ENCODE assay signal across 7 cellular contexts in genomic region chr13:113563511-113563910, GRCh38. TPM values are rescaled to one million over a fixed set of nuclear protein-coding genes. Genes with fewer than 3 reads are reported as not detected.
A peak's percentile ranks its signal among the peaks of the same experiment; 100 is the strongest.
DNase-seq lines count a peak whose midpoint lies in the region; ATAC-seq and TF ChIP-seq lines count a peak whose summit lies in the region.
"Not testable (repeated sequence)": the region's sequence is repeated elsewhere in the genome, so short reads cannot be mapped to it uniquely, and the experiment has no call there.

No MANE protein-coding gene starts in this region.

- intact Hi-C loops in activated naive CD4-positive, alpha-beta T cell treated with anti-CD3 and anti-CD28 coated beads for 36 hours (cut with micrococcal nuclease) = loop anchor here (2.0 kb wide), 1 partner anchor 621 kb away; no protein-coding TSS in a partner anchor
- intact Hi-C loops in cardiac septum (cut with DNase I) (loop anchor here (2.0 kb wide), 1 partner anchor 105 kb away; no protein-coding TSS in a partner anchor), spleen (cut with DNase I; ENCODE audit: low total_unique reads) (loop anchor here (10.0 kb wide), 1 partner anchor 109 kb away; the partner anchor contains the start of gene ADPRHL1)
- intact Hi-C loops in lower lobe of right lung (cut with DNase I) = not testable (repeated sequence)

- H3K9me3 ChIP-seq in HEK293 (ENCODE audit: control insufficient read depth, insufficient read depth, low read depth, low read length); lower lobe of right lung; spleen: not testable (repeated sequence)

- TF ChIP-seq POLR2A in spleen (IDR thresholded peaks at IDR 0.05) = not testable (repeated sequence)

- not testable (repeated sequence) for H3K27me3 Mint-ChIP-seq in activated CD4-positive, alpha-beta memory T cell treated with anti-CD3 and anti-CD28 coated beads, Interleukin-2, amount 10 ng/mL, durations not matched to agents 7 days and 5 days; activated naive CD4-positive, alpha-beta T cell treated with anti-CD3 and anti-CD28 coated beads for 36 hours (ENCODE audit: low read depth)

- not testable (repeated sequence) for H3K4me3 Mint-ChIP-seq in activated CD4-positive, alpha-beta memory T cell treated with anti-CD3 and anti-CD28 coated beads, Interleukin-2, amount 10 ng/mL, durations not matched to agents 7 days and 5 days; activated naive CD4-positive, alpha-beta T cell treated with anti-CD3 and anti-CD28 coated beads for 36 hours

- 77 to 94% (median 84%) methylated on average over 3 to 4 of the region's 4 CpGs for WGBS in spleen, 5 donors

- peaks cover 15% of the 10 kb centered on the region for H3K27me3 ChIP-seq in lower lobe of right lung (ENCODE audit: low read depth)
- peaks cover 0 to 13% (median 0%) of the 10 kb centered on the region in 7 donors for H3K27me3 ChIP-seq in spleen (replicated peaks in 1 of 7)

- H3K36me3 Mint-ChIP-seq in activated CD4-positive, alpha-beta memory T cell treated with anti-CD3 and anti-CD28 coated beads, Interleukin-2, amount 10 ng/mL, durations not matched to agents 7 days and 5 days (ENCODE audit: low read depth); activated naive CD4-positive, alpha-beta T cell treated with anti-CD3 and anti-CD28 coated beads for 36 hours (ENCODE audit: low read depth): not testable (repeated sequence)

- ATAC-seq in lower lobe of right lung = not testable (repeated sequence)

- not testable (repeated sequence) for H3K36me3 ChIP-seq in HEK293 (ENCODE audit: control insufficient read depth in 2 of 2, insufficient read depth in 1 of 2, low read length in 2 of 2); lower lobe of right lung; spleen

- not testable (repeated sequence) for H3K27ac ChIP-seq in HEK293 (ENCODE audit: extremely low read depth, low read depth, low read length); coronary artery; lower lobe of right lung; spleen

- DNase-seq in activated CD4-positive, alpha-beta memory T cell treated with anti-CD3 and anti-CD28 coated beads, Interleukin-2, amount 10 ng/mL, durations not matched to agents 7 days and 5 days = peak; percentile 4
- DNase-seq in activated naive CD4-positive, alpha-beta T cell treated with anti-CD3 and anti-CD28 coated beads for 36 hours = peak; percentile 3
- peak; percentile 31 for DNase-seq in coronary artery (ENCODE audit: low spot score)
- DNase-seq in cardiac septum (ENCODE audit: low spot score) = peak; percentile 54
- peak; percentile 14 for DNase-seq in lower lobe of right lung
- peak; percentile 37 for DNase-seq in spleen

- POLR2A ChIA-PET in HEK293 (lab: Yijun Ruan, JAX); activated CD4-positive, alpha-beta memory T cell treated with anti-CD3 and anti-CD28 coated beads, Interleukin-2, amount 10 ng/mL, durations not matched to agents 7 days and 5 days (lab: Charles Lee): not testable (repeated sequence)

- not testable (repeated sequence) for H3K4me3 ChIP-seq in HEK293 (ENCODE audit: low read depth, low read length); coronary artery; lower lobe of right lung; spleen

- CTCF ChIA-PET in HEK293 (lab: Yijun Ruan, JAX) = interaction anchor here (0.7 kb wide), 2 partner anchors 152 to 299 kb away, joined by 3 read pairs; no protein-coding TSS in a partner anchor
- CTCF ChIA-PET in activated CD4-positive, alpha-beta memory T cell treated with anti-CD3 and anti-CD28 coated beads, Interleukin-2, amount 10 ng/mL, durations not matched to agents 7 days and 5 days (lab: Charles Lee) = interaction anchor here (1.1 to 1.5 kb wide), 2 partner anchors 21 to 621 kb away, joined by 4 to 5 read pairs; no protein-coding TSS in a partner anchor
- CTCF ChIA-PET in activated naive CD4-positive, alpha-beta T cell treated with anti-CD3 and anti-CD28 coated beads for 36 hours (lab: Charles Lee) = not testable (repeated sequence)

- H3K9me3 Mint-ChIP-seq in activated CD4-positive, alpha-beta memory T cell treated with anti-CD3 and anti-CD28 coated beads, Interleukin-2, amount 10 ng/mL, durations not matched to agents 7 days and 5 days; activated naive CD4-positive, alpha-beta T cell treated with anti-CD3 and anti-CD28 coated beads for 36 hours: not testable (repeated sequence)

- H3K4me1 Mint-ChIP-seq in activated CD4-positive, alpha-beta memory T cell treated with anti-CD3 and anti-CD28 coated beads, Interleukin-2, amount 10 ng/mL, durations not matched to agents 7 days and 5 days; activated naive CD4-positive, alpha-beta T cell treated with anti-CD3 and anti-CD28 coated beads for 36 hours (ENCODE audit: low read depth): not testable (repeated sequence)

- TF ChIP-seq CTCF in HEK293 (tag by site-specific recombination; IDR thresholded peaks at IDR 0.05); coronary artery (IDR thresholded peaks at IDR 0.05); lower lobe of right lung (IDR thresholded peaks at IDR 0.05); spleen (IDR thresholded peaks at IDR 0.05 in 8 of 11, conservative IDR thresholded peaks at IDR 0.05 in 3 of 11): not testable (repeated sequence)

- H3K4me1 ChIP-seq in HEK293 (ENCODE audit: control insufficient read depth, insufficient read depth, low read length); lower lobe of right lung: not testable (repeated sequence)
- H3K4me1 ChIP-seq in spleen = peaks cover 0 to 13% (median 4%) of the 10 kb centered on the region in 6 donors

- not testable (repeated sequence) for H3K27ac Mint-ChIP-seq in activated CD4-positive, alpha-beta memory T cell treated with anti-CD3 and anti-CD28 coated beads, Interleukin-2, amount 10 ng/mL, durations not matched to agents 7 days and 5 days; activated naive CD4-positive, alpha-beta T cell treated with anti-CD3 and anti-CD28 coated beads for 36 hours

TF ChIP-seq in HEK293, 187 proteins besides CTCF, POLR2A, EP300 and RAD21:
- TF ChIP-seq ZNF449 (tag by site-specific recombination; IDR thresholded peaks at IDR 0.05) = peak; percentile 54; the same call in 1 of the 2 replicates

RNA-seq across cellular contexts. Expression of gene TFDP1, which starts 21.0 kb away (rescaled TPM):
- total RNA-seq in activated CD4-positive, alpha-beta memory T cell treated with anti-CD3 and anti-CD28 coated beads, Interleukin-2, amount 10 ng/mL, durations not matched to agents 7 days and 5 days = 100 to 1,000 TPM; 128 to 130 TPM
- total RNA-seq in activated naive CD4-positive, alpha-beta T cell treated with anti-CD3 and anti-CD28 coated beads for 36 hours = 100 to 1,000 TPM; 157 to 161 TPM
- total RNA-seq in cardiac septum = 38.8 TPM
- total RNA-seq in lower lobe of right lung = 47.0 TPM
- total RNA-seq in spleen = 10 to 100 TPM; 47.5 to 91.7 (median 59.4) TPM
- 10 to 100 TPM; 21.7 to 42.4 (median 40.1) TPM for polyA plus RNA-seq in spleen

Comparison
In these comparisons a context has a peak if more than half of its experiments do, and no peak if none do; other contexts are left out.
1. DNase-seq: peak in every context shown above with its lines; median percentile 54 in cardiac septum; 37 in spleen; 31 in coronary artery; 14 in lower lobe of right lung; 4 in activated CD4-positive, alpha-beta memory T cell treated with anti-CD3 and anti-CD28 coated beads, Interleukin-2, amount 10 ng/mL, durations not matched to agents 7 days and 5 days; 3 in activated naive CD4-positive, alpha-beta T cell treated with anti-CD3 and anti-CD28 coated beads for 36 hours.